8 cellular contexts compared by ENCODE assay signal in the genomic region with DNA sequence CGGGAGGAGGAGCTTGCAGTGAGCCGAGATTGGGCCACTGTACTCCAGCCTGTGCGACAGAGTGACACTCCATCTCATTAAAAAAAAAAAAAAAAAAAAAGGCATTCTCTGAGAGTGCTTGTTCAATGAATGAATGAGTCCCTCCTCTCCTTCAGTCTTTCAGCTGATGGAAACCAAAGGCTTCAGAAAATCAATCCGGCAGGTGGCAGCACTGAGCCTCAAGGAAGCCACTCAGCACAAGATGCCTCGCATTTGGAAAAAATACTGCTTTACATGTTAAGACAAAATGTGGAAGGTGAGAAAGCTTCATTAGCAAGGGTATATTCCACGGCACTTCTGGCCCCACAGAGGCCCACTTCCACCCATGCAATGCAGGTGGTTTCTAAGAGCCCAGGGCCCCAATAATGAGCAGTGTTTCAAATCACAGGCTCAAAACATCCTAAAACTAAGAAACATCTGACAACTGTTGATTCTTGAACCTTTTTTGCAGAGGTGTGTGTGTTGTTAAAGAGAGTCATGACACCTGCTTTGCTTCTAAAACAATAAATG. TPM values are rescaled to one million over a fixed set of nuclear protein-coding genes. Genes with fewer than 3 reads are reported as not detected.
DNase-seq lines count a peak whose midpoint lies in the region; ATAC-seq and TF ChIP-seq lines count a peak whose summit lies in the region.

No MANE protein-coding gene starts in this region.

- H3K4me1 Mint-ChIP-seq in natural killer cell = peaks cover 16 to 17% of the 10 kb centered on the region in 2 donors
- peaks cover 38 to 73% of the 10 kb centered on the region in 2 donors for H3K4me1 Mint-ChIP-seq in stimulated activated naive B cell treated with anti-CD40 and anti-IgM and Interleukin-4, amounts not matched to agents 10 μg/mL and 1 μg/mL and 100 μg/mL, for 72 hours

- BruUV-seq in PC-3 (replicated peaks; lab: Mats Ljungman, UMichigan) = no TSS peak

- DNase-seq in DMS114 treated with DMSO at 0.1 percent for 48 hours (lab: John Stamatoyannopoulos, UW; ENCODE audit: unreplicated experiment) (peak; percentile 44), PC-3 (peak; percentile 97), activated T-cell treated with anti-CD3 and anti-CD28 coated beads for 48 hours (ENCODE audit: low read depth) (peak; percentile 76), natural killer cell (peak; percentile 87)
- peak; percentile 78 for DNase-seq in stimulated activated naive B cell treated with anti-CD40 and anti-IgM and Interleukin-4, amounts not matched to agents 10 μg/mL and 1 μg/mL and 100 μg/mL, for 72 hours

- no peaks in the 10 kb centered on the region for H3K9me3 ChIP-seq in KOPT-K1 (ENCODE audit: insufficient read depth, low read length, poor library complexity, severe bottlenecking)
- no peaks in the 10 kb centered on the region for H3K9me3 ChIP-seq in PC-3 (ENCODE audit: low read length)

- no peaks in the 10 kb centered on the region for H3K9me3 Mint-ChIP-seq in natural killer cell
- H3K9me3 Mint-ChIP-seq in stimulated activated naive B cell treated with anti-CD40 and anti-IgM and Interleukin-4, amounts not matched to agents 10 μg/mL and 1 μg/mL and 100 μg/mL, for 72 hours = no peaks in the 10 kb centered on the region

- peaks cover 8% of the 10 kb centered on the region; the same call in 1 of the 2 replicates for H3K79me2 ChIP-seq in PC-3 (ENCODE audit: low read length)

- H3K27ac ChIP-seq in KOPT-K1 (ENCODE audit: low read depth, low read length, poor library complexity, severe bottlenecking) (peak overlapping the region; percentile 54), PC-3 (ENCODE audit: low read length) (no peak overlapping the region)

- ATAC-seq in PC-3 (peak; percentile 91), esophagus mucosa (peak; percentile 51), natural killer cell (peak; percentile 83 to 92 (median 86)), HG03139 (IDR thresholded peaks at IDR 0.05; ENCODE audit: unreplicated experiment) (no peak)
- peak; percentile 72 to 81 for ATAC-seq in stimulated activated naive B cell treated with anti-CD40 and anti-IgM and Interleukin-4, amounts not matched to agents 10 μg/mL and 1 μg/mL and 100 μg/mL, for 72 hours (replicated peaks)

- H3K9me2 ChIP-seq in PC-3 (replicated peaks; ENCODE audit: low read length) = no peaks in the 10 kb centered on the region

- H3F3A ChIP-seq in PC-3 (ENCODE audit: low read length, unreplicated experiment) = no peaks in the 10 kb centered on the region

- H3K36me3 ChIP-seq in KOPT-K1 (ENCODE audit: insufficient read depth, low read length) (peaks cover 91% of the 10 kb centered on the region), PC-3 (ENCODE audit: low read depth, low read length) (peaks cover 40% of the 10 kb centered on the region)

- POLR2A ChIA-PET in PC-3 (lab: Charles Lee; ENCODE audit: unreplicated experiment) = no interaction called here

- no peaks in the 10 kb centered on the region for H3K27me3 ChIP-seq in PC-3 (ENCODE audit: low read length)

- no peaks in the 10 kb centered on the region for H4K20me1 ChIP-seq in PC-3 (ENCODE audit: low read length)

- CTCF ChIA-PET in PC-3 (lab: Charles Lee) = interaction anchor here (0.5 to 1.5 kb wide), 12 partner anchors 13 to 263 kb away, joined by 3 to 12 read pairs (median 8); a partner anchor contains a TSS

- H3K4me1 ChIP-seq in PC-3 (ENCODE audit: insufficient read depth, low read length) = no peaks in the 10 kb centered on the region

- no peak overlapping the region for H3K4me2 ChIP-seq in PC-3 (ENCODE audit: low read length)

- H3K9ac ChIP-seq in PC-3 (ENCODE audit: low read length) = no peak overlapping the region

- H3K27me3 Mint-ChIP-seq in natural killer cell (ENCODE audit: low read depth in 2 of 2) = no peaks in the 10 kb centered on the region
- H3K27me3 Mint-ChIP-seq in stimulated activated naive B cell treated with anti-CD40 and anti-IgM and Interleukin-4, amounts not matched to agents 10 μg/mL and 1 μg/mL and 100 μg/mL, for 72 hours = no peaks in the 10 kb centered on the region

- H3K4me3 Mint-ChIP-seq in natural killer cell = no peak overlapping the region
- H3K4me3 Mint-ChIP-seq in stimulated activated naive B cell treated with anti-CD40 and anti-IgM and Interleukin-4, amounts not matched to agents 10 μg/mL and 1 μg/mL and 100 μg/mL, for 72 hours = peak overlapping the region; percentile 37 to 43

- H3K36me3 Mint-ChIP-seq in natural killer cell = no peaks in the 10 kb centered on the region
- peaks cover 47 to 65% of the 10 kb centered on the region in 2 donors for H3K36me3 Mint-ChIP-seq in stimulated activated naive B cell treated with anti-CD40 and anti-IgM and Interleukin-4, amounts not matched to agents 10 μg/mL and 1 μg/mL and 100 μg/mL, for 72 hours

- no peak overlapping the region for H2AFZ ChIP-seq in PC-3 (ENCODE audit: low read length)

- intact Hi-C loops in PC-3 (cut with micrococcal nuclease) = loop anchor here (1.0 to 2.0 kb wide), 3 partner anchors 42 to 81 kb away; no protein-coding TSS in a partner anchor
- intact Hi-C loops in natural killer cell (cut with micrococcal nuclease) = loop anchor here (1.0 kb wide), 3 partner anchors 33 to 89 kb away; no protein-coding TSS in a partner anchor

- H3K4me3 ChIP-seq in PC-3 (ENCODE audit: low read length) = no peak overlapping the region

- peak; percentile 89 for TF ChIP-seq CTCF in PC-3 (conservative IDR thresholded peaks at IDR 0.05; ENCODE audit: low read depth, low read length)
- TF ChIP-seq CTCF in natural killer cell (IDR thresholded peaks at IDR 0.05) = peak; percentile 78

- peak overlapping the region; percentile 50 to 58 for H3K27ac Mint-ChIP-seq in natural killer cell
- H3K27ac Mint-ChIP-seq in stimulated activated naive B cell treated with anti-CD40 and anti-IgM and Interleukin-4, amounts not matched to agents 10 μg/mL and 1 μg/mL and 100 μg/mL, for 72 hours = peak overlapping the region; percentile 92

RNA-seq across cellular contexts. Expression of a gene that starts 33.9 kb away (rescaled TPM):
- 75.0 and 76.9 TPM in 2 replicates for total RNA-seq in PC-3 (2014; rRNA removed)
- 9.2 TPM for total RNA-seq in esophagus mucosa
- 10 to 100 TPM; 12.1 to 17.7 (median 14.8) TPM for total RNA-seq in natural killer cell

RNA-seq across cellular contexts. Expression of a gene that starts 52.1 kb away (rescaled TPM):
- 30.8 and 42.3 TPM in 2 replicates for total RNA-seq in PC-3 (2014; rRNA removed)
- 18.4 TPM for total RNA-seq in esophagus mucosa
- total RNA-seq in natural killer cell = 10 to 100 TPM; 44.5 to 56.9 (median 50.3) TPM

Comparison
In these comparisons a context has a peak if more than half of its experiments do, and no peak if none do; other contexts are left out.
1. DNase-seq: peak in every context shown above with its lines; median percentile 97 in PC-3; 87 in natural killer cell; 78 in stimulated activated naive B cell treated with anti-CD40 and anti-IgM and Interleukin-4, amounts not matched to agents 10 μg/mL and 1 μg/mL and 100 μg/mL, for 72 hours; 76 in activated T-cell treated with anti-CD3 and anti-CD28 coated beads for 48 hours; 44 in DMS114 treated with DMSO at 0.1 percent for 48 hours.